Comparison of ENCODE assay signal across 8 cellular contexts in genomic region chr9:130713286-130713975, GRCh38. TPM values are rescaled to one million over a fixed set of nuclear protein-coding genes. Genes with fewer than 3 reads are reported as not detected.
DNase-seq lines count a peak whose midpoint lies in the region; ATAC-seq and TF ChIP-seq lines count a peak whose summit lies in the region.

No MANE protein-coding gene starts in this region.

- DNase-seq in A673 (ENCODE audit: low spot score) (peak; percentile 35), epithelial cell of esophagus (ENCODE audit: low read depth) (peak; percentile 23), LoVo (ENCODE audit: low spot score) (no peak), A172 (ENCODE audit: low spot score) (no peak)

- H3K36me3 ChIP-seq in A673 (ENCODE audit: insufficient read depth, low read length, poor library complexity, severe bottlenecking) (no peaks in the 10 kb centered on the region), muscle layer of duodenum (ENCODE audit: control insufficient read depth in 1 of 2, insufficient read depth in 2 of 2, low read length in 2 of 2) (no peaks in the 10 kb centered on the region)

- H3K4me3 ChIP-seq in A673 (ENCODE audit: low read depth, low read length, poor library complexity, severe bottlenecking): peak overlapping the region; percentile 97
- H3K4me3 ChIP-seq in epithelial cell of esophagus (ENCODE audit: low read length): peak overlapping the region; percentile 78
- peak overlapping the region; percentile 75 to 78 for H3K4me3 ChIP-seq in muscle layer of duodenum (ENCODE audit: low read depth in 1 of 2, low read length in 2 of 2)

- BruUV-seq in A673 (replicated peaks; lab: Mats Ljungman, UMichigan): no TSS peak

- H3K27me3 ChIP-seq in A673 (replicated peaks; ENCODE audit: insufficient read depth, low read depth, low read length, poor library complexity): no peaks in the 10 kb centered on the region
- no peaks in the 10 kb centered on the region for H3K27me3 ChIP-seq in muscle layer of duodenum (ENCODE audit: low read depth, low read length)

- TF ChIP-seq CTCF in A673 (conservative IDR thresholded peaks at IDR 0.05; ENCODE audit: low read depth, low read length) (no peak), epithelial cell of esophagus (IDR thresholded peaks at IDR 0.05; ENCODE audit: insufficient read depth, low read depth, low read length, missing control alignments) (no peak)

- H3K9me3 ChIP-seq in A673 (ENCODE audit: low read depth, low read length, poor library complexity, severe bottlenecking) (no peaks in the 10 kb centered on the region), muscle layer of duodenum (ENCODE audit: control insufficient read depth in 1 of 2, low read length in 2 of 2) (no peaks in the 10 kb centered on the region)

- H3K27ac ChIP-seq in A673 (ENCODE audit: low read depth, low read length, poor library complexity, severe bottlenecking) (peak overlapping the region; percentile 98), muscle layer of duodenum (ENCODE audit: low read length) (peak overlapping the region; percentile 73)

- ATAC-seq in GM19023 (IDR thresholded peaks at IDR 0.05; ENCODE audit: unreplicated experiment) (peak; percentile 9), SK-N-SH treated with all-trans-retinoic acid at 6 μM for 48 hours (peak; percentile 1; the same call in 2 of the 3 replicates), GM21423 (IDR thresholded peaks at IDR 0.05; ENCODE audit: unreplicated experiment) (no peak)

- POLR2A ChIA-PET in A673 (lab: Charles Lee; ENCODE audit: low non-redundant PET): no interaction called here

- CTCF ChIA-PET in A673 (lab: Charles Lee): interaction anchor here (0.5 kb wide), 1 partner anchor 24 kb away, joined by 5 read pairs; no protein-coding TSS in a partner anchor

- H3K4me1 ChIP-seq in A673 (ENCODE audit: insufficient read depth, low read length, poor library complexity, severe bottlenecking) (no peaks in the 10 kb centered on the region), muscle layer of duodenum (ENCODE audit: control insufficient read depth in 1 of 2, insufficient read depth in 2 of 2, low read length in 2 of 2) (peaks cover 0 to 6% of the 10 kb centered on the region in 2 donors)

- intact Hi-C loops in A673 (cut with micrococcal nuclease; ENCODE audit: unreplicated experiment): loop anchor here (5.0 kb wide), 1 partner anchor 134 kb away; no protein-coding TSS in a partner anchor

TF ChIP-seq in SK-N-SH treated with all-trans-retinoic acid at 6 μM for 48 hours, 23 proteins besides CTCF, POLR2A, EP300 and RAD21:
- TF ChIP-seq OSR1 (CRISPR knock-in tag; IDR thresholded peaks at IDR 0.05) (no peak), PPARA (CRISPR knock-in tag; IDR thresholded peaks at IDR 0.05; ENCODE audit: borderline replicate concordance) (no peak), ZNF70 (CRISPR knock-in tag; IDR thresholded peaks at IDR 0.05) (no peak)
TF ChIP-seq in SK-N-SH treated with all-trans-retinoic acid at 6 μM for 48 hours: peak in this region for 0.

RNA-seq across cellular contexts. Expression of gene EXOSC2, which starts 19.9 kb away (rescaled TPM):
- total RNA-seq in A673 (2021): 107 and 109 TPM in 2 replicates
- total RNA-seq in A172 (2014; rRNA removed; shearing (Covaris generic)): 34.9 and 43.2 TPM in 2 replicates

RNA-seq across cellular contexts. Expression of gene PRDM12, which starts 49.0 kb away (rescaled TPM):
- total RNA-seq in A673 (2021): not detected in 2 replicates
- not detected in 2 replicates for total RNA-seq in A172 (2014; rRNA removed; shearing (Covaris generic))

Comparison
In these comparisons a context has a peak if more than half of its experiments do, and no peak if none do; other contexts are left out.
1. DNase-seq: peak in A673 (single experiment) and epithelial cell of esophagus (single experiment); none in LoVo (single experiment) and A172 (single experiment).
2. Peak in every context shown above with its lines, with median percentiles within 50 percentile points of each other: H3K4me3 ChIP-seq.